In genomic region chr22:27405672-27406388, GRCh38 we compare ENCODE assay signal across 8 cellular contexts.
A peak's percentile ranks its signal among the peaks of the same experiment; 100 is the strongest.
DNase-seq lines count a peak whose midpoint lies in the region; ATAC-seq and TF ChIP-seq lines count a peak whose summit lies in the region.

No MANE protein-coding gene starts in this region.

- no peak overlapping the region for H3K9ac ChIP-seq in PC-3 (ENCODE audit: low read length)

- H3K27ac ChIP-seq in PC-3 (ENCODE audit: low read length) (no peak overlapping the region), coronary artery (no peak overlapping the region)

- intact Hi-C loops in PC-3 (cut with micrococcal nuclease), result loop anchor here (2.0 to 5.0 kb wide), 3 partner anchors 81 to 399 kb away; no protein-coding TSS in a partner anchor

- peak; percentile 80 for ATAC-seq in PC-3
- no peak for ATAC-seq in GM21381 (IDR thresholded peaks at IDR 0.05; ENCODE audit: unreplicated experiment)
- no peak for ATAC-seq in HG02973 (IDR thresholded peaks at IDR 0.05; ENCODE audit: unreplicated experiment)

- H3F3A ChIP-seq in PC-3 (ENCODE audit: low read length, unreplicated experiment), result no peaks in the 10 kb centered on the region

- H3K79me2 ChIP-seq in PC-3 (ENCODE audit: low read length), result no peaks in the 10 kb centered on the region

- peaks cover 15% of the 10 kb centered on the region for H3K9me3 Mint-ChIP-seq in mesothelial cell of epicardium

- no peak overlapping the region for H3K4me2 ChIP-seq in PC-3 (ENCODE audit: low read length)

- in situ Hi-C loops in ACHN (cut with HindIII; ENCODE audit: low pct_ligation_motif_present, low pct_unique_long_range_greater_than_20kb, low sequenced_read_pairs), result no loop called here

- H2AFZ ChIP-seq in PC-3 (ENCODE audit: low read length), result no peak overlapping the region

- no peaks in the 10 kb centered on the region for H3K9me3 ChIP-seq in PC-3 (ENCODE audit: low read length)

- DNase-seq in ACHN (peak; percentile 61), PC-3 (peak; percentile 68), coronary artery (ENCODE audit: low spot score) (no peak), mesothelial cell of epicardium (ENCODE audit: low spot score in 2 of 2, unreplicated experiment in 2 of 2) (peak in 1 of 2 experiments; percentile 56), foreskin melanocyte (no peak)

- H3K36me3 ChIP-seq in PC-3 (ENCODE audit: low read depth, low read length), result no peaks in the 10 kb centered on the region

- no TSS peak for BruUV-seq in PC-3 (replicated peaks; lab: Mats Ljungman, UMichigan)

- TF ChIP-seq CTCF in GM12873 (IDR thresholded peaks at IDR 0.05; ENCODE audit: insufficient read depth, low read depth, low read length, missing control alignments) (peak; percentile 75), PC-3 (conservative IDR thresholded peaks at IDR 0.05; ENCODE audit: low read depth, low read length) (peak; percentile 82), coronary artery (IDR thresholded peaks at IDR 0.05) (peak; percentile 50), mesothelial cell of epicardium (IDR thresholded peaks at IDR 0.05; ENCODE audit: unreplicated experiment) (peak; percentile 58)

- H3K27ac Mint-ChIP-seq in mesothelial cell of epicardium, result no peak overlapping the region

- CTCF ChIA-PET in PC-3 (lab: Charles Lee), result no interaction called here

- peaks cover 5% of the 10 kb centered on the region for H3K4me1 Mint-ChIP-seq in mesothelial cell of epicardium

- H4K20me1 ChIP-seq in PC-3 (ENCODE audit: low read length), result no peaks in the 10 kb centered on the region

- no peaks in the 10 kb centered on the region for H3K9me2 ChIP-seq in PC-3 (replicated peaks; ENCODE audit: low read length)

- H3K4me1 ChIP-seq in PC-3 (ENCODE audit: insufficient read depth, low read length), result no peaks in the 10 kb centered on the region

- H3K4me3 ChIP-seq in PC-3 (ENCODE audit: low read length), result no peak overlapping the region
- H3K4me3 ChIP-seq in coronary artery, result no peak overlapping the region

- POLR2A ChIA-PET in PC-3 (lab: Charles Lee; ENCODE audit: unreplicated experiment), result interaction anchor here (0.6 kb wide), 1 partner anchor 69 kb away, joined by 3 read pairs; no protein-coding TSS in a partner anchor

- no peaks in the 10 kb centered on the region for H3K36me3 Mint-ChIP-seq in mesothelial cell of epicardium

- peaks cover 4% of the 10 kb centered on the region for H3K27me3 Mint-ChIP-seq in mesothelial cell of epicardium (ENCODE audit: low read depth)

- no peak overlapping the region for H3K4me3 Mint-ChIP-seq in mesothelial cell of epicardium

- H3K27me3 ChIP-seq in PC-3 (ENCODE audit: low read length), result no peaks in the 10 kb centered on the region

Comparison
In these comparisons a context has a peak if more than half of its experiments do, and no peak if none do; other contexts are left out.
1. DNase-seq: peak in ACHN (single experiment) and PC-3 (single experiment); none in coronary artery (single experiment) and foreskin melanocyte (single experiment).
2. Peak in every context shown above with its lines, with median percentiles within 50 percentile points of each other: CTCF ChIP-seq.